Comparison of ENCODE assay signal across 9 cellular contexts in the genomic region with DNA sequence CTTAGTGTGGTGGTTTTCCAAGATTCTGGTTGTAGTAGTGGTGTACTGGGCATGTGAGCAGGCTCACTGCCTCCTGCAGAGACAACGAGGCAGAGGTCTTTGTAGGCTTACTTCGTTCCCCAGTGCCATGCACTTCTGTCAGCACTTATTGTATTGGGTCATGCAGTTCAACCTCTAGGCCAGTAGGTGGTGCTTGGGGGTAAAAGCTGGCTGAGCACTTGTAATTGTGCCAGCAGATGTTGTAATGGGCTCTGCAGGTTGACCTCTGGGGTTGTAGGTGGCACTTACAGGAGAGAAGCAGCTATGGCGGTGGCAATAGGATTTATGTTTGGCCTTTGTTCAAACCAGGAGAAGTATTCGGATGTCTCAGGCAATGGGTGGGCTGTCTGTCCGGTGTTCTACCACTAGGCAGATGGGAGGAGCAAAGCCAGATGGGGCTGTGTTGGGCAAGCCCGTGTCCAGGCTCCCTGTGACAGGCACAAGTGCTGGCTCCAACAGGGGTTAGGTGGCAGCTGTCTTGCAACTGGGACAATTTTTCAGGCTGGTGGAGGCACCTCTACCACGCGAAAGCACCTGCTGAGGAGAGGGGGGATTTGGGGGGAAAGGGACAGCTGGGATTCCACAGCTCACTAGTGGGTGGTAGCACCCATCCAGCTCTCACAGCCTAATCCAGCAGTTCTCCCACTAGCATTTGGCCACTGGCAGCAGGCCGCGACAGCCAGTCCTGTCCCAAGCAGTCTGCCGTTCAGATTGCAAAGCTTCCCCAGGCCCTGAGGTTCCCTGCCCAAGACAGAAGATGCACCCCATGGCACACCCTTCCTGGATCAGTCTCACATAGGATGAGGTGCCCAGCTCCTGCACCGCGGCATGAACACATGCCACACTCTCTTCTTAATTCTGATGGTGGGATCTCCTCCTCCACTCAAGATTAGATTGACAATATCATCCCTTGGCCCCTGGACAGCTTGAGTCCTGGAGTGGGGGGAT.
A peak's percentile ranks its signal among the peaks of the same experiment; 100 is the strongest.
DNase-seq lines count a peak whose midpoint lies in the region; ATAC-seq lines count a peak whose summit lies in the region.
"Had no signal": no experiment of that assay in that cellular context is flagged by ENCODE, and none has a peak within 500 bp of the region (broad histone marks: within the 10 kb centered on the region; RNA-seq: fewer than 3 reads in every experiment).

No MANE protein-coding gene starts in this region.

- DNase-seq in GM03348 (ENCODE audit: low spot score) (peak; percentile 78), HS-27A (ENCODE audit: low read depth) (peak; percentile 12), NOMO-1 treated with DMSO at 0.1 percent for 48 hours (lab: John Stamatoyannopoulos, UW; ENCODE audit: unreplicated experiment) (peak; percentile 61), globus pallidus (ENCODE audit: low spot score) (peak; percentile 30), trophoblast cell (peak; percentile 53 to 87), GOT3 (lab: John Stamatoyannopoulos, UW) (no peak)
- DNase-seq in activated T-cell treated with anti-CD3 and anti-CD28 coated beads, Interleukin-2, amount 50 U/mL, for 24 hours = peak; percentile 44

- H3K4ac ChIP-seq in trophoblast cell (ENCODE audit: low read depth, low read length) = no peak overlapping the region

- no peak overlapping the region for H2AFZ ChIP-seq in trophoblast cell (ENCODE audit: insufficient read depth, low read length, poor library complexity)

- no peak overlapping the region for H4K12ac ChIP-seq in trophoblast cell (ENCODE audit: low read depth, low read length)

- no peaks in the 10 kb centered on the region for H3K9me3 Mint-ChIP-seq in activated T-cell treated with anti-CD3 and anti-CD28 coated beads, Interleukin-2, amount 50 U/mL, for 24 hours
- H3K9me3 Mint-ChIP-seq: activated naive CD4-positive, alpha-beta T cell treated with anti-CD3 and anti-CD28 coated beads, Interleukin-2, amount 50 U/mL, for 24 hours had no signal

- H3K27me3 Mint-ChIP-seq in activated T-cell treated with anti-CD3 and anti-CD28 coated beads, Interleukin-2, amount 50 U/mL, for 24 hours = peaks cover 11% of the 10 kb centered on the region

- no peak overlapping the region for H3K27ac ChIP-seq in trophoblast cell (ENCODE audit: low read depth, low read length)

- no peaks in the 10 kb centered on the region for H3K79me2 ChIP-seq in trophoblast cell (ENCODE audit: control insufficient read depth, insufficient read depth, low read length, poor library complexity)

- peak; percentile 100 for ATAC-seq in GM21576 (IDR thresholded peaks at IDR 0.05; ENCODE audit: unreplicated experiment)

- WGBS in trophoblast cell (ENCODE audit: extremely low coverage, insufficient coverage, insufficient read length) = no CpG with 5 or more reads among the region's 13 CpGs

- no peak overlapping the region for H2BK120ac ChIP-seq in trophoblast cell (ENCODE audit: insufficient read depth, low read length, poor library complexity)

- no peaks in the 10 kb centered on the region for H3K4me1 Mint-ChIP-seq in activated T-cell treated with anti-CD3 and anti-CD28 coated beads, Interleukin-2, amount 50 U/mL, for 24 hours (ENCODE audit: low read depth)
- H3K4me1 Mint-ChIP-seq: activated naive CD4-positive, alpha-beta T cell treated with anti-CD3 and anti-CD28 coated beads, Interleukin-2, amount 50 U/mL, for 24 hours had no signal

- H3K79me1 ChIP-seq in trophoblast cell (ENCODE audit: low read length) = no peaks in the 10 kb centered on the region

- no peak overlapping the region for H2AK5ac ChIP-seq in trophoblast cell (ENCODE audit: low read length)

- no peak overlapping the region for H3K4me2 ChIP-seq in trophoblast cell (ENCODE audit: low read length)

- H3K4me3 ChIP-seq in trophoblast cell (ENCODE audit: low read depth, low read length) = no peak overlapping the region

- H2BK12ac ChIP-seq in trophoblast cell (ENCODE audit: low read length) = no peak overlapping the region

- no peaks in the 10 kb centered on the region for H3K36me3 ChIP-seq in trophoblast cell (ENCODE audit: control insufficient read depth in 1 of 2, insufficient read depth in 2 of 2, low read length in 2 of 2)

- H3K18ac ChIP-seq in trophoblast cell (ENCODE audit: low read length) = no peak overlapping the region

- H3K14ac ChIP-seq in trophoblast cell (ENCODE audit: low read length) = no peak overlapping the region

- no peaks in the 10 kb centered on the region for H3K27me3 ChIP-seq in trophoblast cell (ENCODE audit: insufficient read depth, low read length)

- no peak overlapping the region for H3K4me3 Mint-ChIP-seq in activated T-cell treated with anti-CD3 and anti-CD28 coated beads, Interleukin-2, amount 50 U/mL, for 24 hours
- H3K4me3 Mint-ChIP-seq: activated naive CD4-positive, alpha-beta T cell treated with anti-CD3 and anti-CD28 coated beads, Interleukin-2, amount 50 U/mL, for 24 hours had no signal

- no peaks in the 10 kb centered on the region for H3K9me3 ChIP-seq in trophoblast cell (ENCODE audit: insufficient read depth, low read depth, low read length)

- H3K27ac Mint-ChIP-seq in activated T-cell treated with anti-CD3 and anti-CD28 coated beads, Interleukin-2, amount 50 U/mL, for 24 hours = no peak overlapping the region
- H3K27ac Mint-ChIP-seq: activated naive CD4-positive, alpha-beta T cell treated with anti-CD3 and anti-CD28 coated beads, Interleukin-2, amount 50 U/mL, for 24 hours had no signal

- no peak overlapping the region for H3K9ac ChIP-seq in trophoblast cell (ENCODE audit: low read length)

- no peak overlapping the region for H2BK5ac ChIP-seq in trophoblast cell (ENCODE audit: low read depth, low read length, poor library complexity)

- no peak overlapping the region for H3K23ac ChIP-seq in trophoblast cell (ENCODE audit: low read length)

- no peaks in the 10 kb centered on the region for H3K36me3 Mint-ChIP-seq in activated T-cell treated with anti-CD3 and anti-CD28 coated beads, Interleukin-2, amount 50 U/mL, for 24 hours (ENCODE audit: low read depth)
- H3K36me3 Mint-ChIP-seq: activated naive CD4-positive, alpha-beta T cell treated with anti-CD3 and anti-CD28 coated beads, Interleukin-2, amount 50 U/mL, for 24 hours had no signal

- H4K8ac ChIP-seq in trophoblast cell (ENCODE audit: low read depth, low read length) = no peak overlapping the region

- H3K4me1 ChIP-seq in trophoblast cell (ENCODE audit: control insufficient read depth in 1 of 2, insufficient read depth in 2 of 2, low read length in 2 of 2) = no peaks in the 10 kb centered on the region

- H4K91ac ChIP-seq in trophoblast cell (ENCODE audit: low read depth, low read length) = no peak overlapping the region
